ENCODE assay signal across 8 cellular contexts in the genomic region with DNA sequence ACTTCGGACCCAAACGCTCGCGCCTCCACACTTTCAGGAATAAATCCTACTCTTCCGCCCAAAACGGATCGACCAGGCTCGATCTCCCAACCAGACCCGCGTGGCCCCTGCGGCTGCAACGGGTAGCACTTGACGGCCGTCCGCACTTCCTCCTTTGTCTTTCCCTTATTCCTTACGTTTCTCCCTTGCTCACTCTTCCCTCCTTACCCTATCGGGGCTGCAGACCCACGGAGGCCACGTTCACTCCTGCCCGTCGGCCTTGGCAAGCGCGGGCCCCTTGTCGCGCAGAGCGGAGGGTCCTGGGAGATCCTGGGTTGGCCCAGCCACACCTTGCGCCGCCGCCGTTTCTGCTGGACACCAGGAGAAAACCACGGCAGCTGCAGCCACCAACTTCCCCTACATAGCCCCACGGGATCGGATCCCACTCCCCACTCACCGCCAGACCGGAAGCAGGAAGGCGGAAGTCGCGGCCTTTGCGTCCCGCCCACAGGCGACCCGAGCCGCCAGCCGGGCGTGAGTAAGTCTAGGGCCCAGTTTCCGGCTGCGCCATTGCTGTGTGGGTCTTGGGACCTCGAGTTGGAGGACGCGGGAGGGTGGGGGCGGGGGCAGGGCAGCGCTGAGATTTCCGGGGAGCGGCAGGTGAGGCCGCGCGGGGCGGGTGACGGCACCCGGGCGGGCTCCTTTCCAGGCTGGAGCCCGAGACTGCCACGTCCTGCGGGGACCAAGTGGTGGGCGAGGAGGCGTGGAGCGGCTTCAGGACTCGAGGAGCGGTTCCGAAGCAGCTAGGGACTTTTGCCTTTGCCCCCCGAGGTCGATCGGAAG. TPM values are rescaled to one million over a fixed set of nuclear protein-coding genes. Genes with fewer than 3 reads are reported as not detected.
DNase-seq lines count a peak whose midpoint lies in the region; ATAC-seq and TF ChIP-seq lines count a peak whose summit lies in the region.

A gene with protein sequence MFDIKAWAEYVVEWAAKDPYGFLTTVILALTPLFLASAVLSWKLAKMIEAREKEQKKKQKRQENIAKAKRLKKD (minus strand): TSS at position 459 of the 822 bp plus-strand sequence. CDS start 2,297 bp downstream, outside the sequence.

- peak within 1 kb of the TSS; percentile 95 for H2AFZ ChIP-seq in IMR-90 (replicated peaks; ENCODE audit: low read length, poor library complexity)

- H3K27ac ChIP-seq in IMR-90 (ENCODE audit: insufficient read depth, low read length) = peak within 1 kb of the TSS; percentile 95
- peak within 1 kb of the TSS; percentile 97 for H3K27ac ChIP-seq in Panc1 (ENCODE audit: low read length)
- H3K27ac ChIP-seq in esophagus muscularis mucosa (replicated peaks in 1 of 4) = peak within 1 kb of the TSS; percentile 85 to 92 (median 88)
- peak within 1 kb of the TSS; percentile 96 for H3K27ac ChIP-seq in muscle layer of duodenum (ENCODE audit: low read length)

- H2BK5ac ChIP-seq in IMR-90 (ENCODE audit: low read depth, low read length, poor library complexity, severe bottlenecking) = peak within 1 kb of the TSS; percentile 90

- H3K14ac ChIP-seq in IMR-90 (replicated peaks; ENCODE audit: low read depth, low read length) = peak within 1 kb of the TSS; percentile 92

- peak within 1 kb of the TSS; percentile 97 for H3K4me2 ChIP-seq in IMR-90 (ENCODE audit: low read depth, low read length)

- peak within 1 kb of the TSS; percentile 29; the same call in 1 of the 2 replicates for H2BK20ac ChIP-seq in IMR-90 (ENCODE audit: low read depth, low read length)

- H4K8ac ChIP-seq in IMR-90 (ENCODE audit: low read depth in 2 of 2, low read length in 2 of 2) = peak within 1 kb of the TSS; percentile 96 to 98

- peak within 1 kb of the TSS; percentile 90 for H2AK5ac ChIP-seq in IMR-90 (ENCODE audit: low read depth, low read length)

- peak within 1 kb of the TSS; percentile 82 for H3K18ac ChIP-seq in IMR-90 (ENCODE audit: low read depth, low read length)

- DNase-seq in DMS 273 treated with DMSO at 0.1 percent for 48 hours (lab: John Stamatoyannopoulos, UW) (peak; percentile 75), IMR-90 (peak; percentile 87), Panc1 (ENCODE audit: low read depth, low spot score) (no peak), esophagus muscularis mucosa (ENCODE audit: extremely low spot score) (peak; percentile 95)
- DNase-seq in activated T-cell treated with anti-CD3 and anti-CD28 coated beads, Interleukin-2, amount 50 U/mL, for 48 hours = peak; percentile 87 to 90
- peak; percentile 73 to 79 for DNase-seq in stimulated activated CD8-positive, alpha-beta memory T cell treated with anti-CD3 and anti-CD28 coated beads, Interleukin-7, amount 100 ng/mL, for 4 hours (ENCODE audit: low read depth in 2 of 2)

- ATAC-seq in GM21528 (IDR thresholded peaks at IDR 0.05; ENCODE audit: low FRiP score, unreplicated experiment) = peak; percentile 97
- peak; percentile 95 for ATAC-seq in IMR-90 (ENCODE audit: low read depth)
- ATAC-seq in Panc1 = peak; percentile 99

- TF ChIP-seq EP300 in esophagus muscularis mucosa (IDR thresholded peaks at IDR 0.05) = no peak

- H3K36me3 ChIP-seq in IMR-90 (ENCODE audit: control insufficient read depth, insufficient read depth, low read length) = peaks cover 7% of the 10 kb centered on the region
- H3K36me3 ChIP-seq in Panc1 (ENCODE audit: control insufficient read depth, insufficient read depth, low read length) = peaks cover 43% of the 10 kb centered on the region
- peaks cover 6 to 16% (median 12%) of the 10 kb centered on the region in 4 donors for H3K36me3 ChIP-seq in esophagus muscularis mucosa
- peaks cover 0 to 14% of the 10 kb centered on the region in 2 donors for H3K36me3 ChIP-seq in muscle layer of duodenum (ENCODE audit: control insufficient read depth in 1 of 2, insufficient read depth in 2 of 2, low read length in 2 of 2)

- peak within 1 kb of the TSS; percentile 84; the same call in 2 of the 3 replicates for H2BK15ac ChIP-seq in IMR-90 (ENCODE audit: low read depth, low read length)

- peaks cover 5% of the 10 kb centered on the region for H3K4me1 ChIP-seq in IMR-90 (ENCODE audit: control insufficient read depth, insufficient read depth, low read length)
- peaks cover 30% of the 10 kb centered on the region for H3K4me1 ChIP-seq in Panc1 (ENCODE audit: control insufficient read depth, insufficient read depth, low read length)
- peaks cover 11 to 40% (median 30%) of the 10 kb centered on the region in 4 donors for H3K4me1 ChIP-seq in esophagus muscularis mucosa
- H3K4me1 ChIP-seq in muscle layer of duodenum (ENCODE audit: control insufficient read depth in 1 of 2, insufficient read depth in 2 of 2, low read length in 2 of 2) = peaks cover 6 to 24% of the 10 kb centered on the region in 2 donors

- peak within 1 kb of the TSS; percentile 96 for H4K91ac ChIP-seq in IMR-90 (ENCODE audit: insufficient read depth, low read depth, low read length)

- peak within 1 kb of the TSS; percentile 92 for H3K56ac ChIP-seq in IMR-90 (ENCODE audit: extremely low read depth, insufficient read depth, low read length)

- H3K9me1 ChIP-seq in IMR-90 (ENCODE audit: insufficient read depth, low read length) = peaks cover 4% of the 10 kb centered on the region; the same call in 1 of the 2 replicates

- peak within 1 kb of the TSS; percentile 95 for H3K9ac ChIP-seq in IMR-90 (ENCODE audit: low read depth, low read length)

- TF ChIP-seq CTCF in IMR-90 (conservative IDR thresholded peaks at IDR 0.05; ENCODE audit: low read depth, low read length) = no peak
- no peak for TF ChIP-seq CTCF in Panc1 (IDR thresholded peaks at IDR 0.05)
- peak in 1 of 3 experiments; percentile 3 for TF ChIP-seq CTCF in esophagus muscularis mucosa (IDR thresholded peaks at IDR 0.05)

- TF ChIP-seq POLR2A in IMR-90 (IDR thresholded peaks at IDR 0.05; ENCODE audit: low read depth, low read length) (peak; percentile 70), esophagus muscularis mucosa (IDR thresholded peaks at IDR 0.05; ENCODE audit: low read depth) (peak; percentile 14)

- in situ Hi-C loops in IMR-90 (cut with MboI; ENCODE audit: low sequenced_read_pairs) = loop anchor here (5.0 to 25.0 kb wide), 2 partner anchors 165 to 475 kb away; no protein-coding TSS in a partner anchor
- in situ Hi-C loops in Panc1 (cut with HindIII; ENCODE audit: low pct_unique_long_range_greater_than_20kb, low sequenced_read_pairs) = no loop called here

- peak within 1 kb of the TSS; percentile 94 for H3K4me3 ChIP-seq in IMR-90 (ENCODE audit: insufficient read depth, low read depth, low read length)
- H3K4me3 ChIP-seq in Panc1 (ENCODE audit: low read depth in 2 of 2, low read length in 2 of 2) = peak within 1 kb of the TSS; percentile 96
- H3K4me3 ChIP-seq in esophagus muscularis mucosa = peak within 1 kb of the TSS; percentile 76 to 92 (median 83)
- peak within 1 kb of the TSS; percentile 95 to 97 for H3K4me3 ChIP-seq in muscle layer of duodenum (ENCODE audit: low read depth in 1 of 2, low read length in 2 of 2)

- peak within 1 kb of the TSS; percentile 95 for H4K5ac ChIP-seq in IMR-90 (ENCODE audit: low read depth, low read length)

- POLR2A ChIA-PET in IMR-90 (lab: Charles Lee; ENCODE audit: unreplicated experiment) (interaction anchor here (1.2 kb wide), 1 partner anchor 113 kb away, joined by 3 read pairs; no protein-coding TSS in a partner anchor), Panc1 (lab: Charles Lee) (no interaction called here)

- peak within 1 kb of the TSS; percentile 91 for H3K4ac ChIP-seq in IMR-90 (ENCODE audit: low read depth, low read length)

- BruUV-seq in IMR-90 (replicated peaks; lab: Mats Ljungman, UMichigan) (no TSS peak), Panc1 (replicated peaks; lab: Mats Ljungman, UMichigan) (no TSS peak)

- H3K23ac ChIP-seq in IMR-90 (ENCODE audit: low read depth, low read length) = peak within 1 kb of the TSS; percentile 99

- H4K20me1 ChIP-seq in IMR-90 (ENCODE audit: insufficient read depth, low read length) = no peaks in the 10 kb centered on the region; the same call in 1 of the 2 replicates

- peaks cover 22 to 42% of the 10 kb centered on the region in 2 experiments for H3K79me1 ChIP-seq in IMR-90 (ENCODE audit: low read depth in 1 of 2, low read length in 2 of 2)

- H3K27me3 ChIP-seq in IMR-90 (ENCODE audit: control insufficient read depth, insufficient read depth, low read length) (no peaks in the 10 kb centered on the region), Panc1 (ENCODE audit: control insufficient read depth, insufficient read depth, low read length) (no peaks in the 10 kb centered on the region), esophagus muscularis mucosa (no peaks in the 10 kb centered on the region), muscle layer of duodenum (ENCODE audit: low read depth, low read length) (no peaks in the 10 kb centered on the region)

- H3K9me3 ChIP-seq in IMR-90 (ENCODE audit: control insufficient read depth, insufficient read depth, low read length) (no peaks in the 10 kb centered on the region), Panc1 (ENCODE audit: control insufficient read depth, insufficient read depth, low read depth, low read length) (no peaks in the 10 kb centered on the region), esophagus muscularis mucosa (no peaks in the 10 kb centered on the region), muscle layer of duodenum (ENCODE audit: control insufficient read depth in 1 of 2, low read length in 2 of 2) (no peaks in the 10 kb centered on the region)

- WGBS in IMR-90 (ENCODE audit: extremely low coverage in 2 of 2, insufficient read length in 1 of 2), 2 experiments = 0% methylated on average over 34 of the region's 73 CpGs; no CpG with 5 or more reads in 1 of the 2 experiments
- WGBS in esophagus muscularis mucosa = under 1% methylated on average over 43 of the region's 73 CpGs

- dilution Hi-C loops in IMR-90 (cut with HindIII; ENCODE audit: low sequenced_read_pairs, unreplicated experiment) = no loop called here

- CTCF ChIA-PET in IMR-90 (lab: Yijun Ruan, JAX) = interaction anchor here (1.6 kb wide), 1 partner anchor 152 kb away, joined by 3 read pairs; no protein-coding TSS in a partner anchor
- CTCF ChIA-PET in Panc1 (lab: Charles Lee) = no interaction called here

- TF ChIP-seq RAD21 in IMR-90 (IDR thresholded peaks at IDR 0.05; ENCODE audit: low read length) = 0 out of 2 replicates have a peak, but pooled peaks have one; percentile 3

- intact Hi-C loops in IMR-90 (cut with micrococcal nuclease) = loop anchor here (1.0 to 10.0 kb wide), 7 partner anchors 105 to 653 kb away; no protein-coding TSS in a partner anchor
- intact Hi-C loops in Panc1 (cut with micrococcal nuclease; ENCODE audit: unreplicated experiment) = loop anchor here (10.0 kb wide), 1 partner anchor 493 kb away; no protein-coding TSS in a partner anchor
- intact Hi-C loops in esophagus muscularis mucosa (cut with DNase I) = loop anchor here (5.0 to 10.0 kb wide), 4 partner anchors 170 to 493 kb away; partner anchors contain the start of gene ZSWIM6

- peak within 1 kb of the TSS; percentile 52 for H2BK120ac ChIP-seq in IMR-90 (ENCODE audit: low read depth, low read length)

- H2AK9ac ChIP-seq in IMR-90 (replicated peaks; ENCODE audit: low read depth, low read length, poor library complexity) = peak within 1 kb of the TSS; percentile 70

RNA-seq across cellular contexts. Expression of the gene that starts here (rescaled TPM):
- total RNA-seq in IMR-90 (2012; rRNA removed) = 94.3 and 101 TPM in 2 replicates
- polyA plus RNA-seq in IMR-90 (2012; rRNA removed) = 38.5 and 49.7 TPM in 2 replicates
- 13.4 and 28.8 TPM in 2 replicates for polyA plus RNA-seq in IMR-90 (2012; cell fraction: cytosol; rRNA removed)
- 3.0 and 17.3 TPM in 2 replicates for polyA plus RNA-seq in IMR-90 (2012; cell fraction: nucleus; rRNA removed; ENCODE audit: low replicate concordance)
- total RNA-seq in Panc1 (2021; ENCODE audit: unreplicated experiment) = 77.5 TPM
- polyA plus RNA-seq in Panc1 (2012; ENCODE audit: insufficient read length) = 50.9 TPM
- 10 to 100 TPM; 17.0 to 29.6 (median 26.6) TPM for total RNA-seq in esophagus muscularis mucosa
